9 cellular contexts compared by ENCODE assay signal in the genomic region with DNA sequence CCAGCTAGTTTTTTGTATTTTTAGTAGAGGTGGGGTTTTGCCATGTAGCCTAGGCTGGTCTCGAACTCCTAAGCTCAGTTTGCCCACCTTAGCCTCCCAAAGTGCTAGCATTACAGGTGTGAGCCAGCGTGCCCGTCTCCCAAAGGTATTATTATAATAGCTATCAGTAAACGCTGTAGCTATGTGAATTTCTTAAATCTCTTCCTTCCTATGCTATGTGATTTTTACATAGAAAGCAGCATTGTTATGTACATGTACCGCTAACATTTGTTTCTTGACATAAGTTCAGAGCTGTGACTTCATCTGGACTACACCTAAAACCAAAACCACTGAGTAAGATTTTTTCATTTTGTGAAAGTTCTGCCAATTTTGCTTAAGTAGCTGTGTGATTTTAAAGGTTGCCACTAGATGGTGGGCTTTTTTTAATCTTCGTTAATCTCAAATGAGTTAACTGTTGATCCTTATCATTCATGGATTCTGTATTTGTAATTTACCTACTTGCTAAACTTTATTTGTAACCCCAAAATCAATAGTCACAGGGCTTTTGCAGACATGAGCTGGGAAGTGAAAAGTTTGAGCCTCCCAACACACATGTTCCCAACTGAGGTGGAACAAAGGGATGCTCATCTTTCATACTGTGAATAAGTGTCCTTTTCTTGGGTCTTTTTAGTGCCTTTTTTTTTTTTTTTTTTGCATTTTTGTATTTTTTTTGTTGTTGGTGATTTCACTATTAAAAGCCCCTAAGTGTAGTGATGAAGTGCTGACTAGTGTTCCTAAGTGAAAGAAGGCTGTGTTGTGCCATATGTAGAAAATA. TPM values are rescaled to one million over a fixed set of nuclear protein-coding genes. Genes with fewer than 3 reads are reported as not detected.
A peak's percentile ranks its signal among the peaks of the same experiment; 100 is the strongest.
DNase-seq lines count a peak whose midpoint lies in the region; ATAC-seq and TF ChIP-seq lines count a peak whose summit lies in the region.
"Had no signal": no experiment of that assay in that cellular context is flagged by ENCODE, and none has a peak within 500 bp of the region (broad histone marks: within the 10 kb centered on the region; RNA-seq: fewer than 3 reads in every experiment).

No MANE protein-coding gene starts in this region.

- H3K23me2 ChIP-seq in H9 (ENCODE audit: insufficient read length, low read depth, low read length, poor library complexity, severe bottlenecking), result no peaks in the 10 kb centered on the region

- H3K79me1 ChIP-seq in H9 (ENCODE audit: insufficient read depth, low read depth, low read length, poor library complexity, severe bottlenecking), result peaks cover 4% of the 10 kb centered on the region

- H3K9me3 ChIP-seq in H9 (ENCODE audit: control insufficient read depth, low read depth, low read length) (no peaks in the 10 kb centered on the region), liver (ENCODE audit: control insufficient read depth in 4 of 4, low read length in 3 of 4) (no peaks in the 10 kb centered on the region)

- H3K79me2 ChIP-seq in H9 (ENCODE audit: insufficient read depth, low read length), result no peaks in the 10 kb centered on the region

- POLR2A ChIA-PET in AG04449 (lab: Yijun Ruan, JAX), result no interaction called here

- H3K56ac ChIP-seq in H9 (ENCODE audit: insufficient read length, low read depth, low read length), result no peak overlapping the region

- ATAC-seq in GM21825 (IDR thresholded peaks at IDR 0.05; ENCODE audit: unreplicated experiment) (no peak), HG03432 (IDR thresholded peaks at IDR 0.05; ENCODE audit: unreplicated experiment) (no peak), HG03045 (IDR thresholded peaks at IDR 0.05; ENCODE audit: unreplicated experiment) (no peak)

- TF ChIP-seq RAD21 in liver (IDR thresholded peaks at IDR 0.05), result peak; percentile 66 to 67

- in situ Hi-C loops in astrocyte of the cerebellum (cut with HindIII; ENCODE audit: low sequenced_read_pairs), result no loop called here

- peaks cover 12 to 77% (median 61%) of the 10 kb centered on the region in 3 experiments; a peak in 6 of 7 replicates for H3K36me3 Mint-ChIP-seq in H9 (ENCODE audit: insufficient read depth in 1 of 3, low read depth in 3 of 3)

- H3K27me3 Mint-ChIP-seq in H9 (ENCODE audit: low read depth), result no peaks in the 10 kb centered on the region

- H2BK20ac ChIP-seq in H9 (ENCODE audit: low read depth, low read length, poor library complexity, severe bottlenecking), result no peak overlapping the region

- H3K27ac ChIP-seq in H9 (ENCODE audit: insufficient read length, low read depth, low read length) (no peak overlapping the region), liver (ENCODE audit: low read depth in 1 of 2, low read length in 2 of 2) (peak overlapping the region; percentile 6 to 44), substantia nigra (ENCODE audit: low read depth, low read length, poor library complexity, severe bottlenecking) (no peak overlapping the region)

- TF ChIP-seq CTCF in AG04449 (IDR thresholded peaks at IDR 0.05; ENCODE audit: insufficient read depth, low read length, missing control alignments) (peak; percentile 9), H9 (conservative IDR thresholded peaks at IDR 0.05) (peak; percentile 61; the same call in 2 of the 3 replicates), astrocyte of the cerebellum (IDR thresholded peaks at IDR 0.05; ENCODE audit: low read depth, low read length, missing control alignments) (peak; percentile 48), liver (IDR thresholded peaks at IDR 0.05; ENCODE audit: low read depth, low read length, missing input control) (peak; percentile 51)

- H3K14ac ChIP-seq in H9 (ENCODE audit: insufficient read depth, low read length), result no peak overlapping the region

- no peak overlapping the region for H3K23ac ChIP-seq in H9 (ENCODE audit: insufficient read length, low read depth, low read length)

- no peak overlapping the region for H3K4me3 Mint-ChIP-seq in H9

- CTCF ChIA-PET in AG04449 (lab: Yijun Ruan, JAX), result interaction anchor here (0.7 to 4.0 kb wide), 17 partner anchors 8 to 702 kb away, joined by 3 to 71 read pairs (median 4); a partner anchor contains a TSS

- no peaks in the 10 kb centered on the region for H3K27me3 ChIP-seq in H9 (ENCODE audit: insufficient read depth, low read length)
- H3K27me3 ChIP-seq in liver (ENCODE audit: control insufficient read depth in 4 of 4, insufficient read depth in 4 of 4, low read length in 3 of 4), result no peaks in the 10 kb centered on the region

- no peak overlapping the region for H3K9ac ChIP-seq in H9 (ENCODE audit: extremely low read depth, insufficient read length, low read length)
- H3K9ac ChIP-seq in liver (ENCODE audit: low read depth in 1 of 2, low read length in 2 of 2), result no peak overlapping the region

- H4K5ac ChIP-seq in H9 (ENCODE audit: insufficient read length, low read depth, low read length), result no peak overlapping the region

- H2AFZ ChIP-seq in H9 (ENCODE audit: low read length), result no peak overlapping the region

- H2BK12ac ChIP-seq in H9 (ENCODE audit: insufficient read length, low read depth, low read length), result no peak overlapping the region

- H4K91ac ChIP-seq in H9 (ENCODE audit: insufficient read length, low read depth, low read length), result no peak overlapping the region

- H3K27ac Mint-ChIP-seq in H9, result peak overlapping the region in 1 of 3 experiments; percentile 56; a peak in 1 of 7 replicates

- peaks cover 2% of the 10 kb centered on the region for H4K20me1 ChIP-seq in H9 (ENCODE audit: control insufficient read depth, insufficient read depth, insufficient read length)

- no peak overlapping the region for H2BK120ac ChIP-seq in H9 (ENCODE audit: low read depth, low read length, poor library complexity, severe bottlenecking)

- DNase-seq in AG04449 (ENCODE audit: low read depth, low spot score), result no peak
- DNase-seq in H9, result no peak
- peak; percentile 57 for DNase-seq in astrocyte of the cerebellum (ENCODE audit: low read depth)
- no peak for DNase-seq in substantia nigra (lab: John Stamatoyannopoulos, UW)
- DNase-seq: retina had no signal

- H3T11ph ChIP-seq in H9 (ENCODE audit: low read length), result no peak overlapping the region

- no peak overlapping the region for H3K18ac ChIP-seq in H9 (ENCODE audit: insufficient read length, low read depth, low read length)

- H3K4me1 Mint-ChIP-seq in H9, result 0 out of 4 replicates have a peak, but pooled peaks cover 0 to 2% of the 10 kb centered on the region in 2 experiments

- no peak overlapping the region for H3K4me2 ChIP-seq in H9 (ENCODE audit: insufficient read depth, insufficient read length, low read length)

- no peak overlapping the region for H2BK15ac ChIP-seq in H9 (ENCODE audit: low read depth, low read length)

- no peak overlapping the region for H4K8ac ChIP-seq in H9 (replicated peaks; ENCODE audit: insufficient read length, low read depth, low read length)

- WGBS in H9 (ENCODE audit: extremely low coverage, insufficient read length, low lambda C conversion rate), result no CpG with 5 or more reads among the region's 6 CpGs
- WGBS in liver, result 72% methylated on average over 6 of the region's 6 CpGs

- no peak overlapping the region for H3K4ac ChIP-seq in H9 (ENCODE audit: low read depth, low read length)

- H3K36me3 ChIP-seq in liver (ENCODE audit: control insufficient read depth in 4 of 4, insufficient read depth in 3 of 4, low read depth in 1 of 4, low read length in 3 of 4), result peaks cover 8 to 52% (median 45%) of the 10 kb centered on the region in 4 donors

- no peaks in the 10 kb centered on the region for H3K4me1 ChIP-seq in H9 (ENCODE audit: insufficient read depth, low read length)
- H3K4me1 ChIP-seq in liver (ENCODE audit: control insufficient read depth in 4 of 4, insufficient read depth in 4 of 4, low read length in 3 of 4), result peaks cover 0 to 29% (median 21%) of the 10 kb centered on the region in 4 donors

- no peak overlapping the region for H2AK5ac ChIP-seq in H9 (ENCODE audit: insufficient read length, low read length)

- H3K9me3 Mint-ChIP-seq in H9, result no peaks in the 10 kb centered on the region

- no peak overlapping the region for H2BK5ac ChIP-seq in H9 (ENCODE audit: insufficient read length, low read length)

- H3K4me3 ChIP-seq in AG04449 (ENCODE audit: low read depth, low read length) (no peak overlapping the region), astrocyte of the cerebellum (ENCODE audit: low read depth, low read length) (no peak overlapping the region), liver (ENCODE audit: low read depth in 1 of 3, low read length in 3 of 3) (no peak overlapping the region)

TF ChIP-seq in liver, 16 proteins besides CTCF, POLR2A, EP300 and RAD21:
- TF ChIP-seq, protein P1, sequence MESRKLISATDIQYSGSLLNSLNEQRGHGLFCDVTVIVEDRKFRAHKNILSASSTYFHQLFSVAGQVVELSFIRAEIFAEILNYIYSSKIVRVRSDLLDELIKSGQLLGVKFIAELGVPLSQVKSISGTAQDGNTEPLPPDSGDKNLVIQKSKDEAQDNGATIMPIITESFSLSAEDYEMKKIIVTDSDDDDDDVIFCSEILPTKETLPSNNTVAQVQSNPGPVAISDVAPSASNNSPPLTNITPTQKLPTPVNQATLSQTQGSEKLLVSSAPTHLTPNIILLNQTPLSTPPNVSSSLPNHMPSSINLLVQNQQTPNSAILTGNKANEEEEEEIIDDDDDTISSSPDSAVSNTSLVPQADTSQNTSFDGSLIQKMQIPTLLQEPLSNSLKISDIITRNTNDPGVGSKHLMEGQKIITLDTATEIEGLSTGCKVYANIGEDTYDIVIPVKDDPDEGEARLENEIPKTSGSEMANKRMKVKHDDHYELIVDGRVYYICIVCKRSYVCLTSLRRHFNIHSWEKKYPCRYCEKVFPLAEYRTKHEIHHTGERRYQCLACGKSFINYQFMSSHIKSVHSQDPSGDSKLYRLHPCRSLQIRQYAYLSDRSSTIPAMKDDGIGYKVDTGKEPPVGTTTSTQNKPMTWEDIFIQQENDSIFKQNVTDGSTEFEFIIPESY (IDR thresholded peaks at IDR 0.05), result peak; percentile 41
- TF ChIP-seq FOXA1 (IDR thresholded peaks at IDR 0.05), result no peak

RNA-seq across cellular contexts. Expression of a gene that starts 21.9 kb away (rescaled TPM):
- 163 and 171 TPM in 2 replicates for total RNA-seq in H9 (2021)
- 100 to 1,000 TPM; 117 to 118 TPM for total RNA-seq in liver
- polyA plus RNA-seq in liver, result 10 to 100 TPM; 55.6 to 91.2 TPM

Comparison
In these comparisons a context has a peak if more than half of its experiments do, and no peak if none do; other contexts are left out.
1. CTCF ChIP-seq: peak in every context shown above with its lines; median percentile 61 in H9; 51 in liver; 48 in astrocyte of the cerebellum; 9 in AG04449.
2. H3K27ac ChIP-seq: peak in liver (2 of 2); none in H9 (single experiment) and substantia nigra (single experiment).